In genomic region chr14:69658664-69659261, GRCh38 we compare ENCODE assay signal across 8 cellular contexts. TPM values are rescaled to one million over a fixed set of nuclear protein-coding genes. Genes with fewer than 3 reads are reported as not detected.
DNase-seq lines count a peak whose midpoint lies in the region; ATAC-seq and TF ChIP-seq lines count a peak whose summit lies in the region.

No MANE protein-coding gene starts in this region.

- TF ChIP-seq CTCF in breast epithelium (IDR thresholded peaks at IDR 0.05): no peak
- no peak for TF ChIP-seq CTCF in mucosa of descending colon (IDR thresholded peaks at IDR 0.05)

- H3K36me3 ChIP-seq in breast epithelium (no peaks in the 10 kb centered on the region), mucosa of descending colon (ENCODE audit: low read depth) (no peaks in the 10 kb centered on the region)

- H3K4me3 ChIP-seq in breast epithelium (peak overlapping the region in 2 of 3 donors; percentile 25 to 49), mucosa of descending colon (no peak overlapping the region)

- no peak for TF ChIP-seq POLR2A in breast epithelium (IDR thresholded peaks at IDR 0.05)
- TF ChIP-seq POLR2A in erythroblast (IDR thresholded peaks at IDR 0.05; ENCODE audit: low read length): no peak

- H3K9me3 ChIP-seq in breast epithelium: no peaks in the 10 kb centered on the region
- no peaks in the 10 kb centered on the region for H3K9me3 ChIP-seq in mucosa of descending colon

- DNase-seq in stimulated activated CD4-positive, alpha-beta T cell treated with anti-CD3 and anti-CD28 coated beads, Interleukin-1b, Interleukin-23, amount 100 ng/mL, for 48 hours: peak; percentile 46
- DNase-seq in stimulated activated CD4-positive, alpha-beta T cell treated with anti-CD3 and anti-CD28 coated beads, Interleukin-2, amount 100 ng/mL, for 48 hours: no peak
- DNase-seq in breast epithelium (ENCODE audit: low spot score in 2 of 2) (no peak), mucosa of descending colon (no peak), erythroblast (lab: John Stamatoyannopoulos, UW) (no peak), NCI-H446 (lab: John Stamatoyannopoulos, UW) (no peak)

- intact Hi-C loops in breast epithelium (cut with DNase I; ENCODE audit: low total_unique reads): no loop called here
- intact Hi-C loops in mucosa of descending colon (cut with DNase I, micrococcal nuclease): no loop called here

- H3K27me3 ChIP-seq in breast epithelium: no peaks in the 10 kb centered on the region

- peaks cover 9 to 59% of the 10 kb centered on the region in 2 donors for H3K4me1 ChIP-seq in breast epithelium
- H3K4me1 ChIP-seq in mucosa of descending colon (ENCODE audit: low read depth): peaks cover 38% of the 10 kb centered on the region

- ATAC-seq in mucosa of descending colon (peak; percentile 39), HG03095 (IDR thresholded peaks at IDR 0.05; ENCODE audit: unreplicated experiment) (no peak), HG02981 (IDR thresholded peaks at IDR 0.05; ENCODE audit: unreplicated experiment) (no peak)

- peak overlapping the region; percentile 89 to 90 for H3K27ac ChIP-seq in breast epithelium

RNA-seq across cellular contexts. Expression of gene SUSD6, which starts 47.4 kb away (rescaled TPM):
- 10 to 100 TPM; 30.2 to 55.9 (median 55.7) TPM for total RNA-seq in breast epithelium
- 10 to 100 TPM; 56.3 to 98.3 (median 95.6) TPM for total RNA-seq in mucosa of descending colon
